14 cellular contexts compared by ENCODE assay signal in the genomic region with DNA sequence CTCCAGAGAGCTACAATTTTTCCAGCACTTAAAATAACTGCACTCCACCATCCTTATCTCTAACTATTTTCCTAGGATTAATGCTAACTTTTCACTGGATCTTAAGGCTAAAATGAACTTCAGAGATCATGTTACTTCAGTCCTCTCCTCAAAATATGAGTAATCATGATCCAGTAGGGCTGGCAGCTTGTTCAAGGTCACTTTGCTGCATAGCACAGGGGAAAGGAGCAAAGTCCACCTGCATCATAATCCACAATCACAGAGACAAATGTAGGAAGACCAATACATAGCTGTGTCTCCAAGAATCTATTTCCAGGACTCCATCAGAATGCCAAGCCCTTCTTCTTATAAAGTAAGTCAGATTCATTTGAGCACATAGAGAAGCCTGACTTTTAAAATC.
A peak's percentile ranks its signal among the peaks of the same experiment; 100 is the strongest.
DNase-seq lines count a peak whose midpoint lies in the region; ATAC-seq and TF ChIP-seq lines count a peak whose summit lies in the region.
"Had no signal": no experiment of that assay in that cellular context is flagged by ENCODE, and none has a peak within 500 bp of the region (broad histone marks: within the 10 kb centered on the region; RNA-seq: fewer than 3 reads in every experiment).

No MANE protein-coding gene starts in this region.

- H3K4me1 ChIP-seq in HCT116 (ENCODE audit: control insufficient read depth in 1 of 2, insufficient read depth in 2 of 2, low read length in 2 of 2) (peaks cover 0 to 2% of the 10 kb centered on the region in 2 experiments; a peak in 1 of 4 replicates), ascending aorta (no peaks in the 10 kb centered on the region)

- TF ChIP-seq CTCF in HCT116 (IDR thresholded peaks at IDR 0.05 in 2 of 3, conservative IDR thresholded peaks at IDR 0.05 in 1 of 3; ENCODE audit: borderline replicate concordance in 1 of 3, insufficient read depth in 1 of 3, low read depth in 2 of 3, low read length in 2 of 3) = no peak
- no peak for TF ChIP-seq CTCF in ascending aorta (IDR thresholded peaks at IDR 0.05)

- TF ChIP-seq POLR2A in HCT116 (IDR thresholded peaks at IDR 0.05; ENCODE audit: borderline replicate concordance, extremely low read depth, insufficient read depth, insufficient read length) = no peak

- no peaks in the 10 kb centered on the region for H4K20me1 ChIP-seq in HCT116 (ENCODE audit: insufficient read depth)

- intact Hi-C loops in HCT116 (cut with micrococcal nuclease) (no loop called here), left ventricle myocardium superior (cut with micrococcal nuclease) (no loop called here), ascending aorta (cut with DNase I) (no loop called here)

- no peak overlapping the region for H3K4me3 ChIP-seq in HCT116 (replicated peaks in 1 of 2; ENCODE audit: low read depth in 1 of 2, low read length in 2 of 2)
- no peak overlapping the region for H3K4me3 ChIP-seq in ascending aorta
- H3K4me3 ChIP-seq: GM23248 had no signal

- ATAC-seq in HCT116 = no peak
- ATAC-seq in left ventricle myocardium superior = peak; percentile 82
- ATAC-seq in activated CD4-positive, CD25-positive, alpha-beta regulatory T cell treated with anti-CD3 and anti-CD28 coated beads, Interleukin-2, amount 50 U/mL, for 24 hours = no peak
- ATAC-seq: PC-3 had no signal

- H2AFZ ChIP-seq in HCT116 (ENCODE audit: low read depth, low read length, poor library complexity, severe bottlenecking) = no peak overlapping the region
- H2AFZ ChIP-seq: GM23248 had no signal

- POLR2A ChIA-PET in HCT116 (lab: Charles Lee) = no interaction called here

- BruUV-seq in HCT116 (replicated peaks; lab: Mats Ljungman, UMichigan) = no TSS peak

- H3K27me3 ChIP-seq in HCT116 (ENCODE audit: insufficient read depth, low read length) (no peaks in the 10 kb centered on the region), ascending aorta (no peaks in the 10 kb centered on the region)

- RAD21 ChIA-PET in HCT116 (lab: Charles Lee; ENCODE audit: low non-redundant PET in 1 of 2, low total read pairs in 2 of 2, uncharacterized antibody in 2 of 2, unreplicated experiment in 2 of 2) = no interaction called here

- H3K9me3 ChIP-seq in HCT116 (ENCODE audit: control insufficient read depth in 1 of 2, insufficient read depth in 1 of 2, low read depth in 1 of 2, low read length in 2 of 2) = no peaks in the 10 kb centered on the region
- H3K9me3 ChIP-seq in ascending aorta = no peaks in the 10 kb centered on the region

- H3K4me2 ChIP-seq in HCT116 (ENCODE audit: low read length) = no peak overlapping the region

- DNase-seq in HCT116 (ENCODE audit: low read depth, low spot score) (no peak), amniotic epithelial cell (ENCODE audit: low read depth) (peak; percentile 29), left ventricle myocardium superior (no peak), mucosa of gallbladder (ENCODE audit: low spot score) (peak; percentile 50), GDM1 (lab: John Stamatoyannopoulos, UW) (no peak), ascending aorta (ENCODE audit: low spot score in 2 of 2) (no peak)
- DNase-seq: CD4-positive, CD25-positive, alpha-beta regulatory T cell; DMS79; GM23248; NCI-H2107; NCI-H446 treated with DMSO at 0.1 percent for 48 hours; NCI-H748 treated with DMSO at 0.1 percent for 48 hours; PC-3 had no signal

- no peaks in the 10 kb centered on the region for H3K36me3 ChIP-seq in HCT116 (ENCODE audit: control insufficient read depth in 1 of 2, insufficient read depth in 2 of 2, low read length in 2 of 2)
- H3K36me3 ChIP-seq in ascending aorta = no peaks in the 10 kb centered on the region

- H3K9ac ChIP-seq in HCT116 (ENCODE audit: low read length) = no peak overlapping the region
- H3K9ac ChIP-seq: GM23248 had no signal

- no peaks in the 10 kb centered on the region for H3K9me2 ChIP-seq in HCT116 (ENCODE audit: insufficient read depth)

- no peak for TF ChIP-seq RAD21 in HCT116 (IDR thresholded peaks at IDR 0.05; ENCODE audit: low read depth)

- H3K79me2 ChIP-seq in HCT116 (ENCODE audit: insufficient read depth, low read length) = no peaks in the 10 kb centered on the region

- no peak overlapping the region for H3K27ac ChIP-seq in HCT116 (ENCODE audit: low read depth, low read length)
- H3K27ac ChIP-seq in ascending aorta = no peak overlapping the region
- H3K27ac ChIP-seq: GM23248 had no signal

- CTCF ChIA-PET in HCT116 (lab: Charles Lee) = no interaction called here

TF ChIP-seq in HCT116, 20 proteins besides CTCF, POLR2A, EP300 and RAD21:
- TF ChIP-seq TCF7L2 (IDR thresholded peaks at IDR 0.05; ENCODE audit: borderline replicate concordance, extremely low read depth, insufficient read depth, insufficient read length) (peak; percentile 21), MAX (IDR thresholded peaks at IDR 0.05) (no peak)

Comparison
In these comparisons a context has a peak if more than half of its experiments do, and no peak if none do; other contexts are left out.
1. DNase-seq: peak in amniotic epithelial cell (single experiment) and mucosa of gallbladder (single experiment); none in HCT116 (single experiment), left ventricle myocardium superior (single experiment), GDM1 (single experiment) and ascending aorta (0 of 2).